ENCODE assay signal across 8 cellular contexts in the genomic region with DNA sequence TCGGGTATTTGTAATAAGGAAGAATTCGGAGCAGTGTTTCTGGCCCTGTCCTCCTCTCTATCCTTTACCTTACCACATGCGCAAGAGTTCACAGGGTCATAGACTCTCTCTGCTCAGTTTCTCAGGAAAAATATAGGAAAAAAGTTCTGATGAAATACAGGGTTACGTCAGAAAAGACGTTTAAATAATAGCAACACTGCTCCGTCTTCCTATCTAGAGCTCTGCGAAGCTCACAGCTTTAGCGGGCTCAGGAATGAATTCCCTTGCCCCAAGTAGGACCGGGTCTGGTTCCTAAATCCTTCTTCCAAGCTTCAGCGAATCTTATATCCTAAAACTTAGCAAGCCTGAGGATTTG. TPM values are rescaled to one million over a fixed set of nuclear protein-coding genes. Genes with fewer than 3 reads are reported as not detected.
DNase-seq lines count a peak whose midpoint lies in the region; ATAC-seq and TF ChIP-seq lines count a peak whose summit lies in the region.

No MANE protein-coding gene starts in this region.

- peaks cover 5% of the 10 kb centered on the region; the same call in 1 of the 2 replicates for H3F3A ChIP-seq in PC-9 (ENCODE audit: insufficient read depth, low read depth)

- H3K27ac ChIP-seq in PC-9, result peak overlapping the region; percentile 86
- H3K27ac ChIP-seq in parathyroid adenoma, result peak overlapping the region; percentile 93

- H3K4me1 ChIP-seq in PC-9 (replicated peaks; ENCODE audit: insufficient read depth) (peaks cover 10% of the 10 kb centered on the region; the same call in 1 of the 2 replicates), parathyroid adenoma (peaks cover 13% of the 10 kb centered on the region)

- DNase-seq in ELR (ENCODE audit: low read depth) (peak; percentile 19), PC-9 (no peak), epithelial cell of esophagus (ENCODE audit: low read depth) (no peak), NCI-H1048 (lab: John Stamatoyannopoulos, UW) (no peak), UCSD-AML1 (lab: John Stamatoyannopoulos, UW; ENCODE audit: unreplicated experiment) (no peak)

- H3K9me2 ChIP-seq in PC-9 (ENCODE audit: insufficient read depth), result no peaks in the 10 kb centered on the region

- ATAC-seq in HG02759 (IDR thresholded peaks at IDR 0.05; ENCODE audit: unreplicated experiment) (no peak), GM19467 (IDR thresholded peaks at IDR 0.05; ENCODE audit: unreplicated experiment) (no peak)

- BruUV-seq in PC-9 (replicated peaks; lab: Mats Ljungman, UMichigan), result TSS peak; percentile 46

- H3K79me2 ChIP-seq in PC-9 (ENCODE audit: low read depth) (peaks cover 26% of the 10 kb centered on the region), parathyroid adenoma (peaks cover 10% of the 10 kb centered on the region)

- H4K20me1 ChIP-seq in PC-9 (ENCODE audit: insufficient read depth), result peaks cover 4% of the 10 kb centered on the region; the same call in 1 of the 2 replicates

- H3K36me3 ChIP-seq in PC-9 (ENCODE audit: low read depth) (peaks cover 18% of the 10 kb centered on the region), parathyroid adenoma (ENCODE audit: control insufficient read depth, insufficient read depth, low read length) (no peaks in the 10 kb centered on the region)

- POLR2A ChIA-PET in PC-9 (lab: Charles Lee; ENCODE audit: unreplicated experiment), result no interaction called here

- peak overlapping the region; percentile 89 for H3K4me3 ChIP-seq in PC-9
- H3K4me3 ChIP-seq in epithelial cell of esophagus (ENCODE audit: low read length), result peak overlapping the region; percentile 97
- peak overlapping the region; percentile 82 for H3K4me3 ChIP-seq in parathyroid adenoma (ENCODE audit: low read depth, low read length)

- TF ChIP-seq CTCF in PC-9 (conservative IDR thresholded peaks at IDR 0.05) (no peak), epithelial cell of esophagus (IDR thresholded peaks at IDR 0.05; ENCODE audit: insufficient read depth, low read depth, low read length, missing control alignments) (no peak), parathyroid adenoma (IDR thresholded peaks at IDR 0.05) (no peak)

- H2AFZ ChIP-seq in PC-9 (peak overlapping the region; percentile 93), parathyroid adenoma (peak overlapping the region; percentile 76)

- CTCF ChIA-PET in PC-9 (lab: Charles Lee), result interaction anchor here (0.6 kb wide), 2 partner anchors 281 to 493 kb away, joined by 3 to 4 read pairs; no protein-coding TSS in a partner anchor

- intact Hi-C loops in PC-9 (cut with micrococcal nuclease; ENCODE audit: unreplicated experiment), result loop anchor here (1.0 to 10.0 kb wide), 2 partner anchors 328 to 713 kb away; a partner anchor contains a TSS

- H3K4me2 ChIP-seq in PC-9 (peak overlapping the region; percentile 81), parathyroid adenoma (ENCODE audit: low read length) (peak overlapping the region; percentile 90)

- peak overlapping the region; percentile 49 for H3K9ac ChIP-seq in parathyroid adenoma

- peaks cover 4% of the 10 kb centered on the region; the same call in 1 of the 2 replicates for H3K9me3 ChIP-seq in PC-9 (ENCODE audit: insufficient read depth, low read depth)
- no peaks in the 10 kb centered on the region for H3K9me3 ChIP-seq in parathyroid adenoma (ENCODE audit: control insufficient read depth, low read length)

- no peaks in the 10 kb centered on the region for H3K27me3 ChIP-seq in PC-9 (ENCODE audit: insufficient read depth, low read depth)
- H3K27me3 ChIP-seq in parathyroid adenoma (ENCODE audit: control insufficient read depth, insufficient read depth, low read length), result no peaks in the 10 kb centered on the region

RNA-seq across cellular contexts. Expression of a gene that starts 0.4 kb away (rescaled TPM):
- 28.9 and 49.9 TPM in 2 replicates for total RNA-seq in PC-9 (2021)

RNA-seq across cellular contexts. Expression of a gene that starts 0.5 kb away (rescaled TPM):
- total RNA-seq in PC-9 (2021), result 2.2 and 2.8 TPM in 2 replicates
